ENCODE assay signal across 1 cellular context in the genomic region with DNA sequence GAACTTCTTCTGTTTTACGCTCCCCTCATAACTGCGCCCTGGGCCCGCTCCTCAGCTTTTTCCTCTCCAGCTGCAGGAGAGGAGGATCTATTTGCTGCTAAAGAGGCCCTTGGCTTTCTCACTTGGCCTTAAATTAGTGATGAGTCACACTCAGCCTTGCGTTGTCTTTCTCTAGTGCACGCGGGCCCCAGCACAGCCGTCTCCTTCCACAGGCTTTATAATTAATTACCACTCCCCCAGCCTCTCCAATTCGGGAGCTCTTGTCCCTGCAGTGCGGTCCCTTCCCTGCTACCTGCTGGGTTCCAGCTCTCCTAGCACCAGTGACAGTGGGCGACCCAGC.
TF ChIP-seq lines count a peak whose summit lies in the region.

No MANE protein-coding gene starts in this region.

TF ChIP-seq in WTC11, 78 proteins besides CTCF, POLR2A, EP300 and RAD21 (continued from another document):
- TF ChIP-seq, protein P1, sequence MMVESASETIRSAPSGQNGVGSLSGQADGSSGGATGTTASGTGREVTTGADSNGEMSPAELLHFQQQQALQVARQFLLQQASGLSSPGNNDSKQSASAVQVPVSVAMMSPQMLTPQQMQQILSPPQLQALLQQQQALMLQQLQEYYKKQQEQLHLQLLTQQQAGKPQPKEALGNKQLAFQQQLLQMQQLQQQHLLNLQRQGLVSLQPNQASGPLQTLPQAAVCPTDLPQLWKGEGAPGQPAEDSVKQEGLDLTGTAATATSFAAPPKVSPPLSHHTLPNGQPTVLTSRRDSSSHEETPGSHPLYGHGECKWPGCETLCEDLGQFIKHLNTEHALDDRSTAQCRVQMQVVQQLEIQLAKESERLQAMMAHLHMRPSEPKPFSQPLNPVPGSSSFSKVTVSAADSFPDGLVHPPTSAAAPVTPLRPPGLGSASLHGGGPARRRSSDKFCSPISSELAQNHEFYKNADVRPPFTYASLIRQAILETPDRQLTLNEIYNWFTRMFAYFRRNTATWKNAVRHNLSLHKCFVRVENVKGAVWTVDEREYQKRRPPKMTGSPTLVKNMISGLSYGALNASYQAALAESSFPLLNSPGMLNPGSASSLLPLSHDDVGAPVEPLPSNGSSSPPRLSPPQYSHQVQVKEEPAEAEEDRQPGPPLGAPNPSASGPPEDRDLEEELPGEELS (CRISPR knock-in tag; IDR thresholded peaks at IDR 0.05), result no peak
- TF ChIP-seq, protein P2, sequence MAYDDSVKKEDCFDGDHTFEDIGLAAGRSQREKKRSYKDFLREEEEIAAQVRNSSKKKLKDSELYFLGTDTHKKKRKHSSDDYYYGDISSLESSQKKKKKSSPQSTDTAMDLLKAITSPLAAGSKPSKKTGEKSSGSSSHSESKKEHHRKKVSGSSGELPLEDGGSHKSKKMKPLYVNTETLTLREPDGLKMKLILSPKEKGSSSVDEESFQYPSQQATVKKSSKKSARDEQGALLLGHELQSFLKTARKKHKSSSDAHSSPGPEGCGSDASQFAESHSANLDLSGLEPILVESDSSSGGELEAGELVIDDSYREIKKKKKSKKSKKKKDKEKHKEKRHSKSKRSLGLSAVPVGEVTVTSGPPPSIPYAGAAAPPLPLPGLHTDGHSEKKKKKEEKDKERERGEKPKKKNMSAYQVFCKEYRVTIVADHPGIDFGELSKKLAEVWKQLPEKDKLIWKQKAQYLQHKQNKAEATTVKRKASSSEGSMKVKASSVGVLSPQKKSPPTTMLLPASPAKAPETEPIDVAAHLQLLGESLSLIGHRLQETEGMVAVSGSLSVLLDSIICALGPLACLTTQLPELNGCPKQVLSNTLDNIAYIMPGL (CRISPR knock-in tag; IDR thresholded peaks at IDR 0.05), result no peak
- TF ChIP-seq HMGA2 (CRISPR knock-in tag; IDR thresholded peaks at IDR 0.05) (no peak), SOX15 (CRISPR knock-in tag; IDR thresholded peaks at IDR 0.05) (no peak), NFYB (CRISPR knock-in tag; conservative IDR thresholded peaks at IDR 0.05; ENCODE audit: low read depth) (no peak), ZNF423 (CRISPR knock-in tag; IDR thresholded peaks at IDR 0.05) (no peak)
- TF ChIP-seq, protein P3, sequence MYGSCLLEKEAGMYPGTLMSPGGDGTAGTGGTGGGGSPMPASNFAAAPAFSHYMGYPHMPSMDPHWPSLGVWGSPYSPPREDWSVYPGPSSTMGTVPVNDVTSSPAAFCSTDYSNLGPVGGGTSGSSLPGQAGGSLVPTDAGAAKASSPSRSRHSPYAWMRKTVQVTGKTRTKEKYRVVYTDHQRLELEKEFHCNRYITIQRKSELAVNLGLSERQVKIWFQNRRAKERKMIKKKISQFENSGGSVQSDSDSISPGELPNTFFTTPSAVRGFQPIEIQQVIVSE (CRISPR knock-in tag; IDR thresholded peaks at IDR 0.05; ENCODE audit: borderline replicate concordance), result no peak
- TF ChIP-seq, protein P4, sequence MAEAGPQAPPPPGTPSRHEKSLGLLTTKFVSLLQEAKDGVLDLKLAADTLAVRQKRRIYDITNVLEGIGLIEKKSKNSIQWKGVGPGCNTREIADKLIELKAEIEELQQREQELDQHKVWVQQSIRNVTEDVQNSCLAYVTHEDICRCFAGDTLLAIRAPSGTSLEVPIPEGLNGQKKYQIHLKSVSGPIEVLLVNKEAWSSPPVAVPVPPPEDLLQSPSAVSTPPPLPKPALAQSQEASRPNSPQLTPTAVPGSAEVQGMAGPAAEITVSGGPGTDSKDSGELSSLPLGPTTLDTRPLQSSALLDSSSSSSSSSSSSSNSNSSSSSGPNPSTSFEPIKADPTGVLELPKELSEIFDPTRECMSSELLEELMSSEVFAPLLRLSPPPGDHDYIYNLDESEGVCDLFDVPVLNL (CRISPR knock-in tag; IDR thresholded peaks at IDR 0.05; ENCODE audit: borderline replicate concordance, low read depth), result no peak
- TF ChIP-seq, protein P5, sequence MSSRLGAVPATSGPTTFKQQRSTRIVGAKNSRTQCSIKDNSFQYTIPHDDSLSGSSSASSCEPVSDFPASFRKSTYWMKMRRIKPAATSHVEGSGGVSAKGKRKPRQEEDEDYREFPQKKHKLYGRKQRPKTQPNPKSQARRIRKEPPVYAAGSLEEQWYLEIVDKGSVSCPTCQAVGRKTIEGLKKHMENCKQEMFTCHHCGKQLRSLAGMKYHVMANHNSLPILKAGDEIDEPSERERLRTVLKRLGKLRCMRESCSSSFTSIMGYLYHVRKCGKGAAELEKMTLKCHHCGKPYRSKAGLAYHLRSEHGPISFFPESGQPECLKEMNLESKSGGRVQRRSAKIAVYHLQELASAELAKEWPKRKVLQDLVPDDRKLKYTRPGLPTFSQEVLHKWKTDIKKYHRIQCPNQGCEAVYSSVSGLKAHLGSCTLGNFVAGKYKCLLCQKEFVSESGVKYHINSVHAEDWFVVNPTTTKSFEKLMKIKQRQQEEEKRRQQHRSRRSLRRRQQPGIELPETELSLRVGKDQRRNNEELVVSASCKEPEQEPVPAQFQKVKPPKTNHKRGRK (CRISPR knock-in tag; IDR thresholded peaks at IDR 0.05; ENCODE audit: borderline replicate concordance), result no peak
